Comparison of ENCODE assay signal across 1 cellular context in genomic region chr17:1005361-1005946, GRCh38.
TF ChIP-seq lines count a peak whose summit lies in the region.

No MANE protein-coding gene starts in this region.

TF ChIP-seq in GM23338, 12 proteins besides CTCF, POLR2A, EP300 and RAD21 (continued from another document):
- TF ChIP-seq EZH2 (IDR thresholded peaks at IDR 0.05; ENCODE audit: low read depth, unreplicated experiment) = no peak
